ENCODE assay signal across 10 cellular contexts in the genomic region with DNA sequence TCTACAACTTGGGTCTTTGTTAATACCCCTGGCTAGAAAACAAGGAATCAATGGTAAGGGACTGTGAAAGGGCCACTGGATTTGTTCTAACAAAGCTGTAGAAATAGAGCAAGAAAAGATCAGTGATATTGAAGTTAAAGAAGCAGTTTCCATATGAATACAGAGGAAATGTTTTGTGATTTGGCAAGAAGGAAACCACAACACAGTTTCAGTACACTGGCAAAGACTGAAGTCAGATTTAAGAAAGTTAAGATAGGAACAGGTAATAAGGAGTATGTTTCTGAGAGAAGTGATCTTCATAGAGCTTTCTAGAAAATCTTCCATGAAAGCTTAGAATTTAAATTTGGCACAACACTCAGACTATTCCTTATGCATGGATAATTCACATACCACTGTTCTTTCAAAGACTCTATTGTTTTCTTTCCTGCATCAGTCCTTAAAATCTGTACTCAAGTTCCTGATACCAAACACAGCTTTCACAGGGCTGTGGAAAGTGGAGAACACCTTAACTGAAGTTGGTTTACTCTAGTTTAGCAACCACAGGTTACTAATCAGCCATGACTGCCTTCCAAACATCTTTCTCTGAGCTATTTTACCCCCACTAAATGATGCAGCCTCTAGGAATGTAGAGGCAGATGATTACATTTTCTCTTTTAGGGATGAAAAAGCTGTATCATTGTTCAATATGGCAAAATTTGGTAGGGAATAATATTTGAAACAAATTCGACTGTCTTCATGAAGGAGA. TPM values are rescaled to one million over a fixed set of nuclear protein-coding genes. Genes with fewer than 3 reads are reported as not detected.
DNase-seq lines count a peak whose midpoint lies in the region; ATAC-seq and TF ChIP-seq lines count a peak whose summit lies in the region.
"Had no signal": no experiment of that assay in that cellular context is flagged by ENCODE, and none has a peak within 500 bp of the region (broad histone marks: within the 10 kb centered on the region; RNA-seq: fewer than 3 reads in every experiment).

No MANE protein-coding gene starts in this region.

- H3K4me1 Mint-ChIP-seq in endothelial cell (ENCODE audit: unreplicated experiment) = no peaks in the 10 kb centered on the region
- H3K4me1 Mint-ChIP-seq: T-helper 17 cell had no signal

- TF ChIP-seq CTCF in endothelial cell (IDR thresholded peaks at IDR 0.05; ENCODE audit: unreplicated experiment) = no peak

- H3K27me3 Mint-ChIP-seq in endothelial cell (ENCODE audit: unreplicated experiment) = peaks cover 1% of the 10 kb centered on the region

- peak; percentile 52 for ATAC-seq in GM18873 (IDR thresholded peaks at IDR 0.05; ENCODE audit: low FRiP score, unreplicated experiment)
- peak; percentile 80 for ATAC-seq in HG02759 (IDR thresholded peaks at IDR 0.05; ENCODE audit: unreplicated experiment)
- ATAC-seq: T-helper 17 cell had no signal

- no peak overlapping the region for H3K4me3 Mint-ChIP-seq in endothelial cell (ENCODE audit: unreplicated experiment)
- H3K4me3 Mint-ChIP-seq: T-helper 17 cell had no signal

- DNase-seq in M059J (ENCODE audit: low read depth) (peak; percentile 75), iris pigment epithelial cell (ENCODE audit: low read depth) (peak; percentile 70), RKO (ENCODE audit: low spot score) (no peak), endothelial cell (ENCODE audit: low spot score) (no peak)
- no peak for DNase-seq in activated CD4-positive, alpha-beta T cell treated with anti-CD3 and anti-CD28 coated beads, Interleukin-2, amount 50 U/mL, for 48 hours
- DNase-seq in effector CD4-positive, alpha-beta T cell = no peak
- DNase-seq: NCI-H446 treated with DMSO at 0.1 percent for 48 hours, T-helper 17 cell had no signal

- H3K27ac Mint-ChIP-seq in endothelial cell (ENCODE audit: unreplicated experiment) = no peak overlapping the region
- H3K27ac Mint-ChIP-seq: T-helper 17 cell had no signal

- H3K36me3 Mint-ChIP-seq in endothelial cell (ENCODE audit: low read depth, unreplicated experiment) = no peaks in the 10 kb centered on the region

- no peaks in the 10 kb centered on the region for H3K9me3 Mint-ChIP-seq in endothelial cell (ENCODE audit: unreplicated experiment)

RNA-seq across cellular contexts. Expression of gene ALCAM, which starts 32.4 kb away (rescaled TPM):
- 176 and 223 TPM in 2 replicates for total RNA-seq in M059J (2014; rRNA removed; shearing (Covaris generic))
- 14.0 TPM for total RNA-seq in endothelial cell (ENCODE audit: unreplicated experiment)

Comparison
In these comparisons a context has a peak if more than half of its experiments do, and no peak if none do; other contexts are left out.
1. DNase-seq: peak in M059J (single experiment) and iris pigment epithelial cell (single experiment); none in RKO (single experiment), activated CD4-positive, alpha-beta T cell treated with anti-CD3 and anti-CD28 coated beads, Interleukin-2, amount 50 U/mL, for 48 hours (0 of 2), effector CD4-positive, alpha-beta T cell (single experiment) and endothelial cell (single experiment).
2. RNA of gene ALCAM, which starts 32.4 kb away (total RNA-seq): 176 to 223 TPM in M059J; 14.0 TPM in endothelial cell (single experiment); every median in the first group is over 10 times any median in the second.